Comparison of ENCODE assay signal across 8 cellular contexts in genomic region chr7:118590107-118590506, GRCh38.
DNase-seq lines count a peak whose midpoint lies in the region; ATAC-seq, FAIRE-seq and TF ChIP-seq lines count a peak whose summit lies in the region.

No MANE protein-coding gene starts in this region.

- peak; percentile 33 for TF ChIP-seq CTCF in bronchial epithelial cell (IDR thresholded peaks at IDR 0.05; ENCODE audit: insufficient read depth, low read length, severe bottlenecking)
- no peak for TF ChIP-seq CTCF in upper lobe of left lung (IDR thresholded peaks at IDR 0.05)

- TF ChIP-seq EP300 in upper lobe of left lung (IDR thresholded peaks at IDR 0.05) = no peak

- DNase-seq in DMS 273 (lab: John Stamatoyannopoulos, UW; ENCODE audit: unreplicated experiment) = peak; percentile 82
- DNase-seq in bronchial epithelial cell (ENCODE audit: low read depth) = peak; percentile 28
- DNase-seq in sciatic nerve (ENCODE audit: low spot score) = no peak
- DNase-seq in small intestine = no peak
- no peak for DNase-seq in upper lobe of left lung
- no peak for DNase-seq in stimulated activated CD4-positive, alpha-beta T cell treated with anti-CD3 and anti-CD28 coated beads, Interleukin-4, amount 100 ng/mL, for 4 hours

- H3K27me3 ChIP-seq in bronchial epithelial cell (ENCODE audit: control insufficient read depth, insufficient read depth, low read length) (no peaks in the 10 kb centered on the region), small intestine (ENCODE audit: control insufficient read depth in 2 of 2, insufficient read depth in 2 of 2, low read length in 2 of 2) (no peaks in the 10 kb centered on the region), upper lobe of left lung (no peaks in the 10 kb centered on the region)

- 39 to 53% (median 49%) methylated on average over 2 of the region's 2 CpGs for WGBS in small intestine, 3 donors
- WGBS in upper lobe of left lung, 2 donors = 50 to 64% methylated on average over 2 of the region's 2 CpGs

- intact Hi-C loops in sciatic nerve (cut with DNase I) = no loop called here

- H3K4me1 ChIP-seq in small intestine (ENCODE audit: control insufficient read depth in 2 of 2, insufficient read depth in 1 of 2, low read depth in 1 of 2, low read length in 1 of 2) (no peaks in the 10 kb centered on the region), upper lobe of left lung (no peaks in the 10 kb centered on the region)

- no peak overlapping the region for H3K4me3 ChIP-seq in bronchial epithelial cell (ENCODE audit: low read depth, low read length)
- no peak overlapping the region for H3K4me3 ChIP-seq in small intestine (ENCODE audit: low read depth in 1 of 2, low read length in 2 of 2)
- no peak overlapping the region for H3K4me3 ChIP-seq in upper lobe of left lung

- ATAC-seq in GM19438 (IDR thresholded peaks at IDR 0.05; ENCODE audit: low read depth, unreplicated experiment) = peak; percentile 91
- peak; percentile 77 for ATAC-seq in HG03571 (IDR thresholded peaks at IDR 0.05; ENCODE audit: unreplicated experiment)
- no peak for ATAC-seq in sciatic nerve
- ATAC-seq in upper lobe of left lung (ENCODE audit: low FRiP score in 2 of 2) = no peak

- H3K36me3 ChIP-seq in bronchial epithelial cell (ENCODE audit: control insufficient read depth, insufficient read depth, low read length) = no peaks in the 10 kb centered on the region
- no peaks in the 10 kb centered on the region for H3K36me3 ChIP-seq in small intestine (ENCODE audit: control insufficient read depth in 2 of 2, insufficient read depth in 2 of 2, low read length in 2 of 2)
- H3K36me3 ChIP-seq in upper lobe of left lung = no peaks in the 10 kb centered on the region

- peaks cover 2% of the 10 kb centered on the region for H3K9me3 ChIP-seq in small intestine (ENCODE audit: control insufficient read depth, low read depth)
- no peaks in the 10 kb centered on the region for H3K9me3 ChIP-seq in upper lobe of left lung

- no peak for TF ChIP-seq POLR2A in upper lobe of left lung (IDR thresholded peaks at IDR 0.05)

- H3K27ac ChIP-seq in small intestine (ENCODE audit: low read depth in 1 of 2, low read length in 1 of 2) = no peak overlapping the region
- no peak overlapping the region for H3K27ac ChIP-seq in upper lobe of left lung

- FAIRE-seq in bronchial epithelial cell (lab: Jason Lieb, UNC) (no peak), small intestine (lab: Jason Lieb, UNC) (no peak)

Comparison
In these comparisons a context has a peak if more than half of its experiments do, and no peak if none do; other contexts are left out.
1. DNase-seq: peak in DMS 273 (single experiment) and bronchial epithelial cell (single experiment); none in sciatic nerve (single experiment), small intestine (single experiment), upper lobe of left lung (0 of 2) and stimulated activated CD4-positive, alpha-beta T cell treated with anti-CD3 and anti-CD28 coated beads, Interleukin-4, amount 100 ng/mL, for 4 hours (0 of 2).
2. ATAC-seq: peak in GM19438 (single experiment) and HG03571 (single experiment); none in sciatic nerve (single experiment) and upper lobe of left lung (0 of 2).